15 cellular contexts compared by ENCODE assay signal in the genomic region with DNA sequence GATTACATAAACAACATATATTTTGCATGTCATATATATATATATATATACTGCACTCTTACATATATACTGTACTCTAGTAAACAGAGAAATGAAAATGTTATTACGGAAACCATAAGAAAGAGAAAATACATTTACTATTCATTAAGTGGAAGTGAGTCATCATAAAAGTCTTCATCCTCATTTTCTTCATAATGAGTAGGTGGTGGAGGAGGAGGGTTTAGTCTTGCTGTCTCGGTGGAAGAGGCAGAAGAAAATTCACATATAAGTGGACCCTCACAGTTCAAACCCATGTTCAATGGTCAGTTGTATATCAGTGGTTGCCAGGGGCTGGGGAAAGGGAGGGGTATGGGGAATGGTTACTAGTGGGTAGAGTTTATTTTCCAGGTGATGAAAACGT. TPM values are rescaled to one million over a fixed set of nuclear protein-coding genes. Genes with fewer than 3 reads are reported as not detected.
"Had no signal": no experiment of that assay in that cellular context is flagged by ENCODE, and none has a peak within 500 bp of the region (broad histone marks: within the 10 kb centered on the region; RNA-seq: fewer than 3 reads in every experiment).

No MANE protein-coding gene starts in this region.

- H3K36me3 Mint-ChIP-seq: stimulated activated memory B cell treated with anti-CD40 and anti-IgM and Interleukin-4, amounts not matched to agents 10 μg/mL and 1 μg/mL and 100 μg/mL, for 72 hours had no signal

- H3K27me3 ChIP-seq: colonic mucosa had no signal

- H3K27me3 Mint-ChIP-seq: stimulated activated memory B cell treated with anti-CD40 and anti-IgM and Interleukin-4, amounts not matched to agents 10 μg/mL and 1 μg/mL and 100 μg/mL, for 72 hours had no signal

- H3K4me3 ChIP-seq: colonic mucosa, transverse colon had no signal

- H3K27ac Mint-ChIP-seq: activated CD4-positive, alpha-beta memory T cell treated with anti-CD3 and anti-CD28 coated beads, Interleukin-2, amount 10 ng/mL, durations not matched to agents 7 days and 5 days; nephron; progenitor cell of endocrine pancreas; stimulated activated memory B cell treated with anti-CD40 and anti-IgM and Interleukin-4, amounts not matched to agents 10 μg/mL and 1 μg/mL and 100 μg/mL, for 72 hours; T-helper 17 cell had no signal

- H3K36me3 ChIP-seq: colonic mucosa, transverse colon had no signal

- H3K27ac ChIP-seq: colonic mucosa, transverse colon had no signal

- H3K9me3 Mint-ChIP-seq: nephron had no signal

- H3K4me3 Mint-ChIP-seq: activated CD4-positive, alpha-beta memory T cell treated with anti-CD3 and anti-CD28 coated beads, Interleukin-2, amount 10 ng/mL, durations not matched to agents 7 days and 5 days; nephron; stimulated activated memory B cell treated with anti-CD40 and anti-IgM and Interleukin-4, amounts not matched to agents 10 μg/mL and 1 μg/mL and 100 μg/mL, for 72 hours; T-helper 17 cell had no signal

- ATAC-seq: left ventricle myocardium superior; right cardiac atrium; stimulated activated memory B cell treated with anti-CD40 and anti-IgM and Interleukin-4, amounts not matched to agents 10 μg/mL and 1 μg/mL and 100 μg/mL, for 72 hours; T-helper 17 cell had no signal

- H3K4me1 ChIP-seq: colonic mucosa had no signal

- H3K9me3 ChIP-seq: colonic mucosa, transverse colon had no signal

- DNase-seq: activated CD4-positive, alpha-beta memory T cell treated with anti-CD3 and anti-CD28 coated beads, Interleukin-2, amount 10 ng/mL, durations not matched to agents 7 days and 5 days; activated CD4-positive, CD25-positive, alpha-beta regulatory T cell; activated CD8-positive, alpha-beta memory T cell treated with anti-CD3 and anti-CD28 coated beads, Interleukin-2, amount 50 U/mL, for 4 hours; activated gamma-delta T cell; colonic mucosa; left ventricle myocardium superior; mesendoderm; occipital lobe; right cardiac atrium; T-helper 17 cell; transverse colon had no signal

RNA-seq across cellular contexts. Expression of gene IL22RA1, which starts 52.2 kb away (rescaled TPM):
- total RNA-seq: activated CD4-positive, alpha-beta memory T cell treated with anti-CD3 and anti-CD28 coated beads, Interleukin-2, amount 10 ng/mL, durations not matched to agents 7 days and 5 days; astrocyte; occipital lobe; T-helper 17 cell had no signal
